In the genomic region with DNA sequence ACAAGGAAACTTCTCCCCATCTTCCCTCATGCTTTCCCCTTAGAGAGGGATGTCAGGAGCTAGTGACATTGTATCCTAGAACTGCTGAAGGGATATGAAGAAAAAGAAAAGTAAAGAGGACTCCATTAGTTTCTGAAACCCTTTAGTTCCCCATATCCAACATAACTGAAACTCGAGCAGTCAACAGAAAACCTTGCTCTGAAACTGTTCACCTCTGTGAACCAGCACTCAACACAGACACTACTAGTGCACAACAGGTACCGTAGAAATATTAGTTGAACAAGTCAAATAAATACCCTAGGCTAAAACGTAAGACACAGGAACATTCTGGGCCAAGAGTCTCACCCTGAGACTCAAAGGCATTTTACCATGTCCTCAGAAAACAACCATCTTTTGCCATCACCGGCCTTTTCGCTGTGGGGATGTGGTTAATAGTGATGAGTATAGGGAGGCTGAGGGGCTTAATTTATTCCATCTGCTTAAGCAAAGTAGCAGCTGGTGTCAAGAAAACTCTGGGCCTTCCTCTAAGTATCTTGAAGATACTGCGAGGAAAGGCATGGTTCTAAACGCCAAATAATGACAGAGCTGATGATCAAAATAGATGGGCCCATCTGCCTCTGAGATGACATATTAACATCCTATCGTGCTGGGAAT, we compare ENCODE assay signal across 10 cellular contexts.
A peak's percentile ranks its signal among the peaks of the same experiment; 100 is the strongest.
DNase-seq lines count a peak whose midpoint lies in the region; ATAC-seq lines count a peak whose summit lies in the region.
"Had no signal": no experiment of that assay in that cellular context is flagged by ENCODE, and none has a peak within 500 bp of the region (broad histone marks: within the 10 kb centered on the region; RNA-seq: fewer than 3 reads in every experiment).

No MANE protein-coding gene starts in this region.

- DNase-seq in NCI-H526 (lab: John Stamatoyannopoulos, UW) (no peak), ureter (ENCODE audit: low spot score) (no peak), ACHN (no peak)
- no peak for DNase-seq in stimulated activated CD8-positive, alpha-beta memory T cell treated with anti-CD3 and anti-CD28 coated beads, Interleukin-4, amount 100 ng/mL, for 48 hours
- DNase-seq: gastrocnemius medialis, NCI-H1436 treated with DMSO at 0.1 percent for 48 hours had no signal

- ATAC-seq in GM18498 (IDR thresholded peaks at IDR 0.05; ENCODE audit: unreplicated experiment) (peak; percentile 93), GM19452 (IDR thresholded peaks at IDR 0.05; ENCODE audit: unreplicated experiment) (peak; percentile 86), HG02884 (IDR thresholded peaks at IDR 0.05; ENCODE audit: unreplicated experiment) (peak; percentile 90), HG03575 (IDR thresholded peaks at IDR 0.05; ENCODE audit: extremely low read depth, insufficient number of reproducible peaks, low FRiP score, unreplicated experiment) (peak; percentile 50)
- ATAC-seq: gastrocnemius medialis had no signal

- in situ Hi-C loops in ACHN (cut with HindIII; ENCODE audit: low pct_ligation_motif_present, low pct_unique_long_range_greater_than_20kb, low sequenced_read_pairs) = no loop called here
